ENCODE assay signal across 30 cellular contexts in the genomic region with DNA sequence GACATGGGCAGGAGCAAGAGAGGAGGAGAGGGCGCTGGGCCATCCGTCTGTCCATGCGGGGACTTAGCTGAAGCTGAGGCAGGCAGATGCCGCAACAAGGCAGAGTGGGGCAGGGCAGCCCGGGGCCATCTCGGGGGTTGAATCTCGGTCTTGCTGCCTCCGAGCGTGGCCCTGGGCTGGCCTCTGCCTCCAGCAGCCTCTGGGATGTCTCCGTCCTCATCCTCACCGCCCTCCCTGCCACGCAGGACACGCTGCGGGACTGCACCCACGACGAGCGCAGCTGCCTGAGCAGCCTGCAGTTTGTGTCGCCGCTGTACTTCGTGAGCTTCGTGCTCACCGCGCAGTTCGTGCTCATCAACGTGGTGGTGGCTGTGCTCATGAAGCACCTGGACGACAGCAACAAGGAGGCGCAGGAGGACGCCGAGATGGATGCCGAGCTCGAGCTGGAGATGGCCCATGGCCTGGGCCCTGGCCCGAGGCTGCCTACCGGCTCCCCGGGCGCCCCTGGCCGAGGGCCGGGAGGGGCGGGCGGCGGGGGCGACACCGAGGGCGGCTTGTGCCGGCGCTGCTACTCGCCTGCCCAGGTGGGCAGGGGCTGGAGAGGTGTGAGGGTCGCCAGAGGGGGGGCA.
"Had no signal": no experiment of that assay in that cellular context is flagged by ENCODE, and none has a peak within 500 bp of the region (broad histone marks: within the 10 kb centered on the region; RNA-seq: fewer than 3 reads in every experiment).

No MANE protein-coding gene starts in this region.

- H3K4me2 ChIP-seq: smooth muscle cell had no signal

- H3K9me3 Mint-ChIP-seq: naive thymus-derived CD8-positive, alpha-beta T cell; nephron; neural crest cell; stimulated activated memory B cell treated with anti-CD40 and anti-IgM and Interleukin-4, amounts not matched to agents 10 μg/mL and 1 μg/mL and 100 μg/mL, for 72 hours had no signal

- H3K4me1 ChIP-seq: heart left ventricle, lower lobe of right lung, right atrium auricular region, right lobe of liver, stomach, testis, thyroid gland, transverse colon, vagina had no signal

- ATAC-seq: heart left ventricle; left cardiac atrium; left lobe of liver; lower lobe of right lung; naive thymus-derived CD8-positive, alpha-beta T cell; stimulated activated naive CD8-positive, alpha-beta T cell treated with anti-CD3 and anti-CD28 coated beads, Interleukin-15, Interleukin-2, amounts not matched to agents 100 U/mL and 50 U/mL, for 24 hours had no signal

- H3K4me3 ChIP-seq: heart left ventricle, lower lobe of right lung, ovary, right atrium auricular region, right lobe of liver, smooth muscle cell, stomach, testis, thyroid gland, transverse colon, vagina had no signal

- H3K36me3 ChIP-seq: heart left ventricle, lower lobe of right lung, neutrophil, ovary, right atrium auricular region, right lobe of liver, stomach, thyroid gland, transverse colon, vagina had no signal

- H3K27me3 ChIP-seq: ovary, right atrium auricular region, right lobe of liver, testis, thyroid gland, transverse colon, vagina had no signal

- FAIRE-seq: keratinocyte had no signal

- H3K9me3 ChIP-seq: heart left ventricle, lower lobe of right lung, neutrophil, ovary, right atrium auricular region, right lobe of liver, stomach, testis, thyroid gland, transverse colon, vagina had no signal

- H3K27ac ChIP-seq: heart left ventricle, lower lobe of right lung, neutrophil, ovary, right atrium auricular region, right lobe of liver, stomach, testis, thyroid gland, transverse colon, vagina had no signal

- H3K4me1 Mint-ChIP-seq: nephron; stimulated activated memory B cell treated with anti-CD40 and anti-IgM and Interleukin-4, amounts not matched to agents 10 μg/mL and 1 μg/mL and 100 μg/mL, for 72 hours had no signal

- H3K4me3 Mint-ChIP-seq: naive thymus-derived CD8-positive, alpha-beta T cell; nephron; neural crest cell; stimulated activated memory B cell treated with anti-CD40 and anti-IgM and Interleukin-4, amounts not matched to agents 10 μg/mL and 1 μg/mL and 100 μg/mL, for 72 hours had no signal

- DNase-seq: heart left ventricle; hypothalamus; kidney glomerular epithelial cell; left cardiac atrium; lower lobe of right lung; mammary epithelial cell; mesenchymal stem cell; naive thymus-derived CD8-positive, alpha-beta T cell; occipital lobe; ovary; right lobe of liver; stimulated activated CD4-positive, alpha-beta T cell treated with anti-CD3 and anti-CD28 coated beads, Interleukin-1b, Interleukin-23, amount 100 ng/mL, for 48 hours; stimulated activated CD4-positive, alpha-beta T cell treated with anti-CD3 and anti-CD28 coated beads, Interleukin-2, amount 100 ng/mL, for 48 hours; stimulated activated CD4-positive, alpha-beta T cell treated with anti-CD3 and anti-CD28 coated beads, Interleukin-4, amount 100 ng/mL, for 4 hours; stimulated activated CD8-positive, alpha-beta memory T cell treated with anti-CD3 and anti-CD28 coated beads, Interleukin-4, amount 100 ng/mL, for 48 hours; stimulated activated naive CD8-positive, alpha-beta T cell treated with anti-CD3 and anti-CD28 coated beads, Interleukin-15, Interleukin-2, amounts not matched to agents 100 U/mL and 50 U/mL, for 24 hours; stomach; testis; thyroid gland; transverse colon had no signal

- H3K36me3 Mint-ChIP-seq: stimulated activated memory B cell treated with anti-CD40 and anti-IgM and Interleukin-4, amounts not matched to agents 10 μg/mL and 1 μg/mL and 100 μg/mL, for 72 hours had no signal

- H3K27ac Mint-ChIP-seq: nephron; progenitor cell of endocrine pancreas; stimulated activated memory B cell treated with anti-CD40 and anti-IgM and Interleukin-4, amounts not matched to agents 10 μg/mL and 1 μg/mL and 100 μg/mL, for 72 hours had no signal
